1 cellular context compared by ENCODE assay signal in genomic region chr3:30606301-30607031, GRCh38.
TF ChIP-seq lines count a peak whose summit lies in the region.

Gene TGFBR2, plus strand, starts transcription at chr3:30606601. Its CDS starts 283 bp downstream, at chr3:30606884.

TF ChIP-seq in SK-N-SH, 30 proteins besides CTCF, POLR2A, EP300 and RAD21 (continued from another document):
- TF ChIP-seq IRF3 (IDR thresholded peaks at IDR 0.05; ENCODE audit: low read depth, low read length) (no peak), YY1 (IDR thresholded peaks at IDR 0.05; ENCODE audit: low read depth) (no peak), RXRA (IDR thresholded peaks at IDR 0.05; ENCODE audit: borderline replicate concordance, low read depth) (peak; percentile 40; the same call in 1 of the 2 replicates), POLR2AphosphoS5 (IDR thresholded peaks at IDR 0.05; ENCODE audit: low read depth, low read length) (peak; percentile 77; the same call in 1 of the 2 replicates), FOXJ3 (CRISPR knock-in tag; IDR thresholded peaks at IDR 0.05) (no peak), RCOR1 (IDR thresholded peaks at IDR 0.05; ENCODE audit: low read length) (no peak), TEAD4 (IDR thresholded peaks at IDR 0.05; ENCODE audit: borderline replicate concordance, insufficient read depth) (peak; percentile 72; the same call in 1 of the 2 replicates), TCF12 (IDR thresholded peaks at IDR 0.05) (peak; percentile 73), GATA2 (CRISPR knock-in tag; IDR thresholded peaks at IDR 0.05) (no peak), CHD2 (IDR thresholded peaks at IDR 0.05; ENCODE audit: low read length, partially characterized antibody) (no peak), SMC3 (IDR thresholded peaks at IDR 0.05; ENCODE audit: low read depth, low read length) (no peak), GABPA (IDR thresholded peaks at IDR 0.05; ENCODE audit: low read depth) (peak; percentile 21; the same call in 1 of the 2 replicates), MEF2A (IDR thresholded peaks at IDR 0.05; ENCODE audit: borderline replicate concordance, low read depth) (0 out of 2 replicates have a peak, but pooled peaks have one; percentile 16), RFX5 (IDR thresholded peaks at IDR 0.05; ENCODE audit: low read length) (no peak), ELF1 (IDR thresholded peaks at IDR 0.05) (peak; percentile 53), FOSL2 (IDR thresholded peaks at IDR 0.05; ENCODE audit: borderline replicate concordance, low read depth) (peak; percentile 88), EZH2phosphoT487 (IDR thresholded peaks at IDR 0.05; ENCODE audit: borderline replicate concordance, low read depth) (no peak)
- TF ChIP-seq, protein P1, sequence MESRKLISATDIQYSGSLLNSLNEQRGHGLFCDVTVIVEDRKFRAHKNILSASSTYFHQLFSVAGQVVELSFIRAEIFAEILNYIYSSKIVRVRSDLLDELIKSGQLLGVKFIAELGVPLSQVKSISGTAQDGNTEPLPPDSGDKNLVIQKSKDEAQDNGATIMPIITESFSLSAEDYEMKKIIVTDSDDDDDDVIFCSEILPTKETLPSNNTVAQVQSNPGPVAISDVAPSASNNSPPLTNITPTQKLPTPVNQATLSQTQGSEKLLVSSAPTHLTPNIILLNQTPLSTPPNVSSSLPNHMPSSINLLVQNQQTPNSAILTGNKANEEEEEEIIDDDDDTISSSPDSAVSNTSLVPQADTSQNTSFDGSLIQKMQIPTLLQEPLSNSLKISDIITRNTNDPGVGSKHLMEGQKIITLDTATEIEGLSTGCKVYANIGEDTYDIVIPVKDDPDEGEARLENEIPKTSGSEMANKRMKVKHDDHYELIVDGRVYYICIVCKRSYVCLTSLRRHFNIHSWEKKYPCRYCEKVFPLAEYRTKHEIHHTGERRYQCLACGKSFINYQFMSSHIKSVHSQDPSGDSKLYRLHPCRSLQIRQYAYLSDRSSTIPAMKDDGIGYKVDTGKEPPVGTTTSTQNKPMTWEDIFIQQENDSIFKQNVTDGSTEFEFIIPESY (IDR thresholded peaks at IDR 0.05; ENCODE audit: borderline replicate concordance, low read depth) = peak; percentile 47; the same call in 1 of the 2 replicates
- TF ChIP-seq, protein P2, sequence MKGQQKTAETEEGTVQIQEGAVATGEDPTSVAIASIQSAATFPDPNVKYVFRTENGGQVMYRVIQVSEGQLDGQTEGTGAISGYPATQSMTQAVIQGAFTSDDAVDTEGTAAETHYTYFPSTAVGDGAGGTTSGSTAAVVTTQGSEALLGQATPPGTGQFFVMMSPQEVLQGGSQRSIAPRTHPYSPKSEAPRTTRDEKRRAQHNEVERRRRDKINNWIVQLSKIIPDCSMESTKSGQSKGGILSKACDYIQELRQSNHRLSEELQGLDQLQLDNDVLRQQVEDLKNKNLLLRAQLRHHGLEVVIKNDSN (IDR thresholded peaks at IDR 0.05; ENCODE audit: borderline replicate concordance, low read depth) = 0 out of 2 replicates have a peak, but pooled peaks have one; percentile 41
